Comparison of ENCODE assay signal across 15 cellular contexts in the genomic region with DNA sequence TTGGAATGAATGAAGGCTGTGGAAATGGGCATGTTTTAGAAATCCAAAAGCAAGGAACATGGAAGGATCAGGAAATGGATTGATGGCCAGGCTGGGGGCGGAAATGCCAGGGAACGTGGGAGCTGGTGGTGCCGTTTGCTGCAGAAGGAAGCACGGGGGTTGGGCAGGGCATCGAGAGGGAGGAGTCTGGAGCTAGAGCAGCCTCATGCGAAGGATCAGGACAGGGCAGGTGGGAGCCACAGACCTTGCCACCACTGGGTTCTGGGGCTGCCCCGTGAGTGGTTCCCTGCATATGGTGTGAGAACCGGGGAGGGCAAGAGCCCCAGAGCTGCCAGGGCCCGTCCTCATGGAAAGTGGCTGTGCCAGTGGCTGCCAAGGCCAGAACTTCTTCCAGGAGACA.
"Had no signal": no experiment of that assay in that cellular context is flagged by ENCODE, and none has a peak within 500 bp of the region (broad histone marks: within the 10 kb centered on the region; RNA-seq: fewer than 3 reads in every experiment).

No MANE protein-coding gene starts in this region.

- H3K4me1 ChIP-seq: adrenal gland, gastrocnemius medialis, parathyroid adenoma had no signal

- H3K4me3 ChIP-seq: adrenal gland, gastrocnemius medialis, heart right ventricle, lower lobe of right lung had no signal

- DNase-seq: activated CD4-positive, alpha-beta T cell treated with anti-CD3 and anti-CD28 coated beads, Interleukin-2, amount 10 ng/mL, durations not matched to agents 7 days and 5 days; activated effector memory CD4-positive, alpha-beta T cell treated with anti-CD3 and anti-CD28 coated beads, Interleukin-2, amount 50 U/mL, for 16 hours; activated naive CD4-positive, alpha-beta T cell treated with anti-CD3 and anti-CD28 coated beads, Interleukin-2, amount 50 U/mL, for 16 hours; activated T-cell treated with anti-CD3 and anti-CD28 coated beads, Interleukin-2, amount 50 U/mL, for 72 hours; adrenal gland; dermis blood vessel endothelial cell; gastrocnemius medialis; heart right ventricle; lower lobe of right lung; natural killer cell; stimulated activated CD8-positive, alpha-beta memory T cell treated with anti-CD3 and anti-CD28 coated beads, Interleukin-4, amount 100 ng/mL, for 48 hours; stimulated activated naive CD4-positive, alpha-beta T cell; T1000 had no signal

- H3K36me3 ChIP-seq: adrenal gland, gastrocnemius medialis, heart right ventricle, lower lobe of right lung, neutrophil had no signal

- H3K27ac ChIP-seq: lower lobe of right lung, neutrophil, parathyroid adenoma had no signal

- ATAC-seq: natural killer cell had no signal

- H3K9me3 ChIP-seq: adrenal gland, gastrocnemius medialis, heart right ventricle, lower lobe of right lung, neutrophil had no signal

- H3K27me3 ChIP-seq: gastrocnemius medialis, heart right ventricle had no signal
